Comparison of ENCODE assay signal across 1 cellular context in genomic region chr10:124049484-124049883, GRCh38.
TF ChIP-seq lines count a peak whose summit lies in the region.

No MANE protein-coding gene starts in this region.

TF ChIP-seq in HepG2, 621 proteins besides CTCF, POLR2A, EP300 and RAD21:
- no peak for TF ChIP-seq SMARCE1 (IDR thresholded peaks at IDR 0.05; ENCODE audit: borderline replicate concordance)
- peak; percentile 11; the same call in 1 of the 2 replicates for TF ChIP-seq ZBTB38 (CRISPR knock-in tag; IDR thresholded peaks at IDR 0.05)
- no peak for TF ChIP-seq ZBTB37 (CRISPR knock-in tag; IDR thresholded peaks at IDR 0.05)
- TF ChIP-seq NR2C2 (CRISPR knock-in tag; IDR thresholded peaks at IDR 0.05; ENCODE audit: borderline replicate concordance): no peak
- no peak for TF ChIP-seq ZBTB39 (CRISPR knock-in tag; IDR thresholded peaks at IDR 0.05)
- no peak for TF ChIP-seq ZNF124 (CRISPR knock-in tag; IDR thresholded peaks at IDR 0.05)
- TF ChIP-seq GATAD2A (CRISPR knock-in tag; IDR thresholded peaks at IDR 0.05): no peak
- TF ChIP-seq FOSL2 (CRISPR knock-in tag; IDR thresholded peaks at IDR 0.05): 0 out of 2 replicates have a peak, but pooled peaks have one; percentile 36
